In the genomic region with DNA sequence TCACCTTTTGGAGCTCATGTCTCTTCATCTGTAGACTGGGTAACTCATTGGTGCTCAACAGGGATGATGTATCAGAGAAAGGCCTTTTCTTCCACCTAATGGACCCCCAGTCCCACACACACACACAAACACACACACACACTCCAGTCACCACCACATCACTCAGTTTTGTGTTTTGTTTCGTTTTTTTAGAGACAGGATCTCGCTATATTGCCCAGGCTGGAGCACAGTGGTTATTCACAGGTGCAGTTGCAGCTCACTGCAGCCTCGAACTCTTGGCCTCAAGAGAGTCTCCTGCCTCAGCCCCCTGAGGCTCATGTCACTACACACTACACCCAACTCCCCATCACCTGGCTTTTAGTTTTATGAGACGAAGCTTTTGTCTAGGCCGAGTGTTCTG, we compare ENCODE assay signal across 16 cellular contexts.
"Had no signal": no experiment of that assay in that cellular context is flagged by ENCODE, and none has a peak within 500 bp of the region (broad histone marks: within the 10 kb centered on the region; RNA-seq: fewer than 3 reads in every experiment).

No MANE protein-coding gene starts in this region.

- DNase-seq: activated CD4-positive, alpha-beta T cell treated with anti-CD3 and anti-CD28 coated beads, Interleukin-2, amount 50 U/mL, for 1 hour; activated CD4-positive, CD25-positive, alpha-beta regulatory T cell treated with anti-CD3 and anti-CD28 coated beads, Interleukin-2, amount 50 U/mL, for 72 hours; activated CD8-positive, alpha-beta memory T cell treated with anti-CD3 and anti-CD28 coated beads, Interleukin-2, amount 50 U/mL, for 4 hours; activated effector memory CD4-positive, alpha-beta T cell treated with anti-CD3 and anti-CD28 coated beads, Interleukin-2, amount 50 U/mL, for 16 hours; activated T-cell treated with anti-CD3 and anti-CD28 coated beads, Interleukin-2, amount 50 U/mL, for 72 hours; effector memory CD8-positive, alpha-beta T cell; foreskin keratinocyte; lower lobe of right lung; occipital lobe; stimulated activated CD4-positive, alpha-beta T cell treated with anti-CD3 and anti-CD28 coated beads, Interleukin-4, amount 100 ng/mL, for 24 hours had no signal

- H3K36me3 ChIP-seq: right atrium auricular region, thyroid gland, uterus had no signal

- H3K4me3 ChIP-seq: hepatocyte, thyroid gland, uterus had no signal

- H3K79me2 ChIP-seq: hepatocyte had no signal

- H3K27me3 ChIP-seq: adrenal gland, foreskin keratinocyte, hepatocyte, right atrium auricular region, thyroid gland, uterus had no signal

- H3K4me1 ChIP-seq: uterus had no signal

- H3K4me2 ChIP-seq: hepatocyte had no signal

- H3K9me3 ChIP-seq: adrenal gland, lower lobe of right lung, right atrium auricular region, thyroid gland, uterus had no signal

- H3K27ac ChIP-seq: foreskin keratinocyte, hepatocyte, lower lobe of right lung, right atrium auricular region had no signal

- H2AFZ ChIP-seq: hepatocyte had no signal

- ATAC-seq: effector memory CD8-positive, alpha-beta T cell; stimulated activated effector memory CD8-positive, alpha-beta T cell treated with anti-CD3 and anti-CD28 coated beads, Interleukin-12 subunit alpha, Interleukin-12 subunit beta, amount 100 ng/mL, for 72 hours had no signal
